Comparison of ENCODE assay signal across 22 cellular contexts in the genomic region with DNA sequence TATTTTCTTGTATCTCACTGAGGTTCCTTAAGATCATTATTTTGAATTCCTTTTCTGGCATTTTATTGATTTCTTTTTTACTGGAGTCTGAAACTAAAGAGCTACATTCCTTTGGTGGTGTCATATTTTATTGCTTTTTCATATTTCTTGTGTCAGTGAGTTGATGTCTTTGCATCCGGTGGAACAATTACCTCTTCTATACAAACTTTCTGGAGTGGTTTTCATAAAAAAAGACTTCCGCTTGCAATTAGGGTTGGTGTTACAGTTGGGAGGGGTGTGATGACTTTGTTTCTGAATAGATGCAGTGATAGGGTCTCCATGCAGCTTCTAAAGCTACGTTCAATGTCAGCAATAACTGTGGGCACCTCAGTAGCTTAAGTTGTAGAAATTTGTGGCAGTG.
DNase-seq lines count a peak whose midpoint lies in the region; ATAC-seq and TF ChIP-seq lines count a peak whose summit lies in the region.
"Had no signal": no experiment of that assay in that cellular context is flagged by ENCODE, and none has a peak within 500 bp of the region (broad histone marks: within the 10 kb centered on the region; RNA-seq: fewer than 3 reads in every experiment).

No MANE protein-coding gene starts in this region.

- no peaks in the 10 kb centered on the region for H3K36me3 ChIP-seq in PC-3 (ENCODE audit: low read depth, low read length)
- H3K36me3 ChIP-seq in upper lobe of right lung = no peaks in the 10 kb centered on the region

- 0 out of 2 replicates have a peak, but pooled peaks have one; percentile 29 for TF ChIP-seq EP300 in Ishikawa (IDR thresholded peaks at IDR 0.05; ENCODE audit: borderline replicate concordance)

- TF ChIP-seq CTCF in PC-3 (conservative IDR thresholded peaks at IDR 0.05; ENCODE audit: low read depth, low read length) = no peak
- TF ChIP-seq CTCF in neural crest cell (conservative IDR thresholded peaks at IDR 0.05) = no peak
- TF ChIP-seq CTCF in type B pancreatic cell (conservative IDR thresholded peaks at IDR 0.05) = no peak
- TF ChIP-seq CTCF in upper lobe of right lung (IDR thresholded peaks at IDR 0.05) = no peak

- no peak overlapping the region for H3K4me3 Mint-ChIP-seq in neural crest cell
- H3K4me3 Mint-ChIP-seq in type B pancreatic cell = no peak overlapping the region
- H3K4me3 Mint-ChIP-seq: CD4-positive, alpha-beta memory T cell had no signal

- intact Hi-C loops in PC-3 (cut with micrococcal nuclease) (no loop called here), upper lobe of right lung (cut with DNase I) (no loop called here)

- H3K4me1 ChIP-seq in PC-3 (ENCODE audit: insufficient read depth, low read length) = peaks cover 11% of the 10 kb centered on the region
- peaks cover 18% of the 10 kb centered on the region for H3K4me1 ChIP-seq in upper lobe of right lung

- peaks cover 9% of the 10 kb centered on the region for H3K4me1 Mint-ChIP-seq in neural crest cell
- H3K4me1 Mint-ChIP-seq in type B pancreatic cell (ENCODE audit: unreplicated experiment) = peaks cover 32% of the 10 kb centered on the region

- H3K36me3 Mint-ChIP-seq in neural crest cell (ENCODE audit: low read depth) (no peaks in the 10 kb centered on the region), type B pancreatic cell (peaks cover 6% of the 10 kb centered on the region)

- no peak overlapping the region for H3K4me3 ChIP-seq in PC-3 (ENCODE audit: low read length)
- H3K4me3 ChIP-seq in upper lobe of right lung = no peak overlapping the region
- H3K4me3 ChIP-seq: BLaER1 treated with 17β-estradiol and CSF1 and Interleukin-3, amounts not matched to agents 10 nM and 100 nM; K562 had no signal

- H3K9me3 ChIP-seq in PC-3 (ENCODE audit: low read length) = no peaks in the 10 kb centered on the region
- no peaks in the 10 kb centered on the region for H3K9me3 ChIP-seq in upper lobe of right lung

- no peaks in the 10 kb centered on the region for H3K9me2 ChIP-seq in PC-3 (replicated peaks; ENCODE audit: low read length)

- H3K27me3 ChIP-seq in PC-3 (ENCODE audit: low read length) = no peaks in the 10 kb centered on the region
- H3K27me3 ChIP-seq in upper lobe of right lung = no peaks in the 10 kb centered on the region
- H3K27me3 ChIP-seq: BLaER1 treated with 17β-estradiol and CSF1 and Interleukin-3, amounts not matched to agents 10 nM and 100 nM had no signal

- CTCF ChIA-PET in PC-3 (lab: Charles Lee) = no interaction called here

- H2AFZ ChIP-seq in PC-3 (ENCODE audit: low read length) = no peak overlapping the region

- no peaks in the 10 kb centered on the region for H4K20me1 ChIP-seq in PC-3 (ENCODE audit: low read length)
- H4K20me1 ChIP-seq: BLaER1 treated with 17β-estradiol and CSF1 and Interleukin-3, amounts not matched to agents 10 nM and 100 nM had no signal

- H3K27me3 Mint-ChIP-seq in neural crest cell (ENCODE audit: low read depth) = no peaks in the 10 kb centered on the region
- no peaks in the 10 kb centered on the region for H3K27me3 Mint-ChIP-seq in type B pancreatic cell
- H3K27me3 Mint-ChIP-seq: CD4-positive, alpha-beta memory T cell had no signal

- H3F3A ChIP-seq in PC-3 (ENCODE audit: low read length, unreplicated experiment) = no peaks in the 10 kb centered on the region

- H3K79me2 ChIP-seq in PC-3 (ENCODE audit: low read length) = peaks cover 4% of the 10 kb centered on the region; the same call in 1 of the 2 replicates

- H3K9ac ChIP-seq in PC-3 (ENCODE audit: low read length) = no peak overlapping the region
- H3K9ac ChIP-seq: BLaER1 treated with 17β-estradiol and CSF1 and Interleukin-3, amounts not matched to agents 10 nM and 100 nM had no signal

- ATAC-seq in PC-3 (peak; percentile 59), upper lobe of right lung (no peak)
- ATAC-seq: K562 had no signal

- H3K4me2 ChIP-seq in PC-3 (ENCODE audit: low read length) = no peak overlapping the region
- H3K4me2 ChIP-seq: BLaER1 treated with 17β-estradiol and CSF1 and Interleukin-3, amounts not matched to agents 10 nM and 100 nM had no signal

- DNase-seq in PC-3 (peak; percentile 34), neural crest cell (ENCODE audit: low read depth, low spot score) (no peak), NCI-H1436 (lab: John Stamatoyannopoulos, UW) (no peak), type B pancreatic cell (ENCODE audit: extremely low spot score, unreplicated experiment) (no peak), upper lobe of right lung (no peak), GM03348 (ENCODE audit: low spot score) (no peak)
- DNase-seq: CD4-positive, alpha-beta memory T cell; GF-D8; H7; NCI-H1092; NCI-H146; NCI-H2029; NCI-H2227 treated with DMSO at 0.1 percent for 48 hours; NCI-H510A treated with DMSO at 0.1 percent for 48 hours; NCI-H774; NK-92 treated with Interleukin-12 subunit alpha and Interleukin-12 subunit beta, amount 100 ng/mL, for 24 hours; OCI-M1; SHP77; SW 1271 had no signal

- H3K27ac Mint-ChIP-seq in neural crest cell (ENCODE audit: unreplicated experiment) = peak overlapping the region; percentile 70
- no peak overlapping the region for H3K27ac Mint-ChIP-seq in type B pancreatic cell

- H3K9me3 Mint-ChIP-seq in neural crest cell (no peaks in the 10 kb centered on the region), type B pancreatic cell (no peaks in the 10 kb centered on the region)
- H3K9me3 Mint-ChIP-seq: CD4-positive, alpha-beta memory T cell had no signal

- TF ChIP-seq RAD21 in Ishikawa (IDR thresholded peaks at IDR 0.05; ENCODE audit: low read depth) = no peak

- POLR2A ChIA-PET in PC-3 (lab: Charles Lee; ENCODE audit: unreplicated experiment) = no interaction called here

- H3K27ac ChIP-seq in PC-3 (ENCODE audit: low read length) (no peak overlapping the region), upper lobe of right lung (no peak overlapping the region)
- H3K27ac ChIP-seq: BLaER1 treated with 17β-estradiol and CSF1 and Interleukin-3, amounts not matched to agents 10 nM and 100 nM had no signal

- no TSS peak for BruUV-seq in PC-3 (replicated peaks; lab: Mats Ljungman, UMichigan)

TF ChIP-seq in Ishikawa, 13 proteins besides CTCF, POLR2A, EP300 and RAD21:
- TF ChIP-seq TEAD4 (IDR thresholded peaks at IDR 0.05) (0 out of 2 replicates have a peak, but pooled peaks have one; percentile 16), CEBPB (IDR thresholded peaks at IDR 0.05) (no peak)
